8 cellular contexts compared by ENCODE assay signal in genomic region chr4:155442267-155443105, GRCh38.
A peak's percentile ranks its signal among the peaks of the same experiment; 100 is the strongest.
DNase-seq lines count a peak whose midpoint lies in the region; ATAC-seq, FAIRE-seq and TF ChIP-seq lines count a peak whose summit lies in the region.

No MANE protein-coding gene starts in this region.

- DNase-seq in A673 (ENCODE audit: low spot score) (peak; percentile 70), GM18507 (ENCODE audit: extremely low spot score, insufficient read length, low read depth) (peak; percentile 1), NCI-H69 (lab: John Stamatoyannopoulos, UW) (peak; percentile 21), endothelial cell (ENCODE audit: low spot score) (peak; percentile 81), mesothelial cell of epicardium (ENCODE audit: low spot score in 2 of 2, unreplicated experiment in 2 of 2) (peak; percentile 57 to 84)
- DNase-seq in activated CD8-positive, alpha-beta memory T cell treated with anti-CD3 and anti-CD28 coated beads, Interleukin-2, amount 10 ng/mL, durations not matched to agents 7 days and 5 days: peak; percentile 60
- peak; percentile 29 for DNase-seq in stimulated activated CD8-positive, alpha-beta memory T cell treated with anti-CD3 and anti-CD28 coated beads, Interleukin-15, amount 100 ng/mL, for 24 hours (ENCODE audit: low read depth)

- TF ChIP-seq CTCF in A673 (conservative IDR thresholded peaks at IDR 0.05; ENCODE audit: low read depth, low read length) (peak; percentile 98), endothelial cell (IDR thresholded peaks at IDR 0.05; ENCODE audit: unreplicated experiment) (peak; percentile 89), mesothelial cell of epicardium (IDR thresholded peaks at IDR 0.05; ENCODE audit: unreplicated experiment) (peak; percentile 78)

- no peaks in the 10 kb centered on the region for H3K36me3 Mint-ChIP-seq in activated CD8-positive, alpha-beta memory T cell treated with anti-CD3 and anti-CD28 coated beads, Interleukin-2, amount 10 ng/mL, durations not matched to agents 7 days and 5 days
- no peaks in the 10 kb centered on the region for H3K36me3 Mint-ChIP-seq in endothelial cell (ENCODE audit: low read depth, unreplicated experiment)
- no peaks in the 10 kb centered on the region for H3K36me3 Mint-ChIP-seq in mesothelial cell of epicardium

- peak; percentile 85 for ATAC-seq in HG03066 (IDR thresholded peaks at IDR 0.05; ENCODE audit: low read depth, unreplicated experiment)
- peak; percentile 45 for ATAC-seq in activated CD8-positive, alpha-beta memory T cell treated with anti-CD3 and anti-CD28 coated beads, Interleukin-2, amount 10 ng/mL, durations not matched to agents 7 days and 5 days

- H3K4me1 Mint-ChIP-seq in activated CD8-positive, alpha-beta memory T cell treated with anti-CD3 and anti-CD28 coated beads, Interleukin-2, amount 10 ng/mL, durations not matched to agents 7 days and 5 days: no peaks in the 10 kb centered on the region
- H3K4me1 Mint-ChIP-seq in endothelial cell (ENCODE audit: unreplicated experiment): peaks cover 4% of the 10 kb centered on the region
- H3K4me1 Mint-ChIP-seq in mesothelial cell of epicardium: peaks cover 21% of the 10 kb centered on the region

- intact Hi-C loops in A673 (cut with micrococcal nuclease; ENCODE audit: unreplicated experiment): loop anchor here (1.0 kb wide), 1 partner anchor 345 kb away; no protein-coding TSS in a partner anchor

- POLR2A ChIA-PET in A673 (lab: Charles Lee; ENCODE audit: low non-redundant PET): no interaction called here

- no peak overlapping the region for H3K27ac ChIP-seq in A673 (ENCODE audit: low read depth, low read length, poor library complexity, severe bottlenecking)

- no peak overlapping the region for H3K27ac Mint-ChIP-seq in activated CD8-positive, alpha-beta memory T cell treated with anti-CD3 and anti-CD28 coated beads, Interleukin-2, amount 10 ng/mL, durations not matched to agents 7 days and 5 days
- no peak overlapping the region for H3K27ac Mint-ChIP-seq in endothelial cell (ENCODE audit: unreplicated experiment)
- peak overlapping the region; percentile 10 for H3K27ac Mint-ChIP-seq in mesothelial cell of epicardium

- CTCF ChIA-PET in A673 (lab: Charles Lee): interaction anchor here (1.2 kb wide), 1 partner anchor 345 kb away, joined by 3 read pairs; no protein-coding TSS in a partner anchor
- CTCF ChIA-PET in activated CD8-positive, alpha-beta memory T cell treated with anti-CD3 and anti-CD28 coated beads, Interleukin-2, amount 10 ng/mL, durations not matched to agents 7 days and 5 days (lab: Charles Lee): interaction anchor here (1.0 to 1.4 kb wide), 2 partner anchors 345 to 509 kb away, joined by 3 to 4 read pairs; no protein-coding TSS in a partner anchor

- no TSS peak for BruUV-seq in A673 (replicated peaks; lab: Mats Ljungman, UMichigan)

- H3K4me3 ChIP-seq in A673 (ENCODE audit: low read depth, low read length, poor library complexity, severe bottlenecking): no peak overlapping the region

- H3K4me1 ChIP-seq in A673 (ENCODE audit: insufficient read depth, low read length, poor library complexity, severe bottlenecking): no peaks in the 10 kb centered on the region

- no peaks in the 10 kb centered on the region for H3K27me3 ChIP-seq in A673 (replicated peaks; ENCODE audit: insufficient read depth, low read depth, low read length, poor library complexity)

- no peaks in the 10 kb centered on the region for H3K36me3 ChIP-seq in A673 (ENCODE audit: insufficient read depth, low read length, poor library complexity, severe bottlenecking)

- H3K9me3 ChIP-seq in A673 (ENCODE audit: low read depth, low read length, poor library complexity, severe bottlenecking): no peaks in the 10 kb centered on the region

- H3K27me3 Mint-ChIP-seq in activated CD8-positive, alpha-beta memory T cell treated with anti-CD3 and anti-CD28 coated beads, Interleukin-2, amount 10 ng/mL, durations not matched to agents 7 days and 5 days: peaks cover 7% of the 10 kb centered on the region
- H3K27me3 Mint-ChIP-seq in endothelial cell (ENCODE audit: unreplicated experiment): peaks cover 3% of the 10 kb centered on the region
- H3K27me3 Mint-ChIP-seq in mesothelial cell of epicardium (ENCODE audit: low read depth): no peaks in the 10 kb centered on the region

- no peaks in the 10 kb centered on the region for H3K9me3 Mint-ChIP-seq in activated CD8-positive, alpha-beta memory T cell treated with anti-CD3 and anti-CD28 coated beads, Interleukin-2, amount 10 ng/mL, durations not matched to agents 7 days and 5 days (ENCODE audit: low read depth)
- no peaks in the 10 kb centered on the region for H3K9me3 Mint-ChIP-seq in endothelial cell (ENCODE audit: unreplicated experiment)
- H3K9me3 Mint-ChIP-seq in mesothelial cell of epicardium: no peaks in the 10 kb centered on the region

- no peak overlapping the region for H3K4me3 Mint-ChIP-seq in activated CD8-positive, alpha-beta memory T cell treated with anti-CD3 and anti-CD28 coated beads, Interleukin-2, amount 10 ng/mL, durations not matched to agents 7 days and 5 days
- H3K4me3 Mint-ChIP-seq in endothelial cell (ENCODE audit: unreplicated experiment) (no peak overlapping the region), mesothelial cell of epicardium (no peak overlapping the region)

- FAIRE-seq in GM18507 (lab: Jason Lieb, UNC): peak; percentile 78

Comparison
In these comparisons a context has a peak if more than half of its experiments do, and no peak if none do; other contexts are left out.
1. DNase-seq: peak in every context shown above with its lines; median percentile 81 in endothelial cell; 70 in mesothelial cell of epicardium; 70 in A673; 60 in activated CD8-positive, alpha-beta memory T cell treated with anti-CD3 and anti-CD28 coated beads, Interleukin-2, amount 10 ng/mL, durations not matched to agents 7 days and 5 days; 29 in stimulated activated CD8-positive, alpha-beta memory T cell treated with anti-CD3 and anti-CD28 coated beads, Interleukin-15, amount 100 ng/mL, for 24 hours; 21 in NCI-H69; 1 in GM18507.